8 cellular contexts compared by ENCODE assay signal in the genomic region with DNA sequence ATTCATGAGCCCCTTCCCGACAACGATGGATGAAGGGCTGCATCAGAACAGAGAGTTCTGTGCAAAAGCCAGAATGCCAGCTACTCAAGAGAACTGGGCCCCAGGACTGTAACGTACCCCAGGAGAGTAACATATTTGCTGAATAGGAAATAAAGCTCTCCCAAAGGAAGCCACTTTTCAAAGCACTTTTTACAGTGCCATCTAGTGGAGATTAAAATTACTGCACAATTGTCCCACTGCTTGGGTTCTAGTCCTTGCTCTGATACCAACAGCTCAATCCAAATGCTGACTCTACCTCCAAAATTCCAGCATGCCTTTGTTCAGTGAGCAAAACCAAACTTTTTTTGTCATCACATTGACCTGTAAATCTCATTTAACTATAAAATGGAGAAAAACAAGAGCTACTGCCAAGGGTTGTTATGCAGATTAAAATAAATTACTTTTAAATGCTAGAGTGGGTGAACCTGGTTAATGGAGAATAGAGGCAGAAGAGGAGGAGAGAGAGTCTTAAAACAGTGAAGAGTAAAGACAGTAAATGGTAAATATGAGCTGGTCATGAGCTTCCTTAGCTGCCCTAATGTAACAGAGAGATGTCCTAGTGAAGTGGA.
DNase-seq lines count a peak whose midpoint lies in the region; ATAC-seq and TF ChIP-seq lines count a peak whose summit lies in the region.

No MANE protein-coding gene starts in this region.

- DNase-seq in AG09309 (ENCODE audit: low read depth): no peak
- DNase-seq in NCI-H460 (ENCODE audit: extremely low read depth, low read depth): peak; percentile 55
- peak; percentile 49 for DNase-seq in choroid plexus epithelial cell (ENCODE audit: low read depth)
- peak in 1 of 3 donors; percentile 9 for DNase-seq in mucosa of descending colon
- DNase-seq in suprapubic skin (ENCODE audit: low spot score in 2 of 2): no peak
- DNase-seq in activated CD4-positive, alpha-beta T cell treated with anti-CD3 and anti-CD28 coated beads, Interleukin-2, amount 50 U/mL, for 48 hours: no peak

- no peak overlapping the region for H3K27ac ChIP-seq in suprapubic skin

- no peaks in the 10 kb centered on the region for H3K27me3 ChIP-seq in suprapubic skin

- no peaks in the 10 kb centered on the region for H3K4me1 ChIP-seq in mucosa of descending colon (ENCODE audit: low read depth)
- no peaks in the 10 kb centered on the region for H3K4me1 ChIP-seq in suprapubic skin

- H3K9me3 ChIP-seq in mucosa of descending colon: no peaks in the 10 kb centered on the region
- no peaks in the 10 kb centered on the region for H3K9me3 ChIP-seq in suprapubic skin

- peak; percentile 92 for ATAC-seq in HG02759 (IDR thresholded peaks at IDR 0.05; ENCODE audit: unreplicated experiment)
- ATAC-seq in mucosa of descending colon: peak; percentile 38

- H3K36me3 ChIP-seq in mucosa of descending colon (ENCODE audit: low read depth) (no peaks in the 10 kb centered on the region), suprapubic skin (no peaks in the 10 kb centered on the region)

- peak; percentile 55 for TF ChIP-seq CTCF in AG09309 (IDR thresholded peaks at IDR 0.05; ENCODE audit: control insufficient read depth, insufficient read depth, low read depth, low read length, missing control alignments)
- TF ChIP-seq CTCF in GM12873 (IDR thresholded peaks at IDR 0.05; ENCODE audit: insufficient read depth, low read depth, low read length, missing control alignments): peak; percentile 76
- peak; percentile 73 for TF ChIP-seq CTCF in choroid plexus epithelial cell (conservative IDR thresholded peaks at IDR 0.05; ENCODE audit: low read depth, low read length)
- peak; percentile 33 for TF ChIP-seq CTCF in mucosa of descending colon (IDR thresholded peaks at IDR 0.05)
- no peak for TF ChIP-seq CTCF in suprapubic skin (IDR thresholded peaks at IDR 0.05)

- TF ChIP-seq POLR2A in suprapubic skin (IDR thresholded peaks at IDR 0.05): no peak

- H3K4me3 ChIP-seq in AG09309 (ENCODE audit: control insufficient read depth, low read depth, low read length): no peak overlapping the region
- no peak overlapping the region for H3K4me3 ChIP-seq in choroid plexus epithelial cell (ENCODE audit: low read depth, low read length)
- no peak overlapping the region for H3K4me3 ChIP-seq in mucosa of descending colon
- no peak overlapping the region for H3K4me3 ChIP-seq in suprapubic skin

- 28% methylated on average over 3 of the region's 3 CpGs for WGBS in suprapubic skin

- intact Hi-C loops in mucosa of descending colon (cut with DNase I, micrococcal nuclease): no loop called here

- TF ChIP-seq EP300 in suprapubic skin (IDR thresholded peaks at IDR 0.05): no peak

Comparison
In these comparisons a context has a peak if more than half of its experiments do, and no peak if none do; other contexts are left out.
1. DNase-seq: peak in NCI-H460 (single experiment) and choroid plexus epithelial cell (single experiment); none in AG09309 (single experiment), suprapubic skin (0 of 2) and activated CD4-positive, alpha-beta T cell treated with anti-CD3 and anti-CD28 coated beads, Interleukin-2, amount 50 U/mL, for 48 hours (0 of 2).
2. CTCF ChIP-seq: peak in AG09309 (single experiment), GM12873 (single experiment), choroid plexus epithelial cell (single experiment) and mucosa of descending colon (single experiment); none in suprapubic skin (0 of 2).